13 cellular contexts compared by ENCODE assay signal in genomic region chr14:97757491-97757890, GRCh38.
A peak's percentile ranks its signal among the peaks of the same experiment; 100 is the strongest.
DNase-seq lines count a peak whose midpoint lies in the region; ATAC-seq and TF ChIP-seq lines count a peak whose summit lies in the region.
"Had no signal": no experiment of that assay in that cellular context is flagged by ENCODE, and none has a peak within 500 bp of the region (broad histone marks: within the 10 kb centered on the region; RNA-seq: fewer than 3 reads in every experiment).

No MANE protein-coding gene starts in this region.

- CTCF ChIA-PET in WTC11 (lab: Charles Lee), result interaction anchor here (0.6 to 1.0 kb wide), 2 partner anchors 221 to 1541 kb away, joined by 3 to 7 read pairs; no protein-coding TSS in a partner anchor
- CTCF ChIA-PET in RWPE1 (lab: Yijun Ruan, JAX), result interaction anchor here (0.6 kb wide), 2 partner anchors 170 to 674 kb away, joined by 4 to 5 read pairs; no protein-coding TSS in a partner anchor

- peak; percentile 59 for ATAC-seq in WTC11

- peaks cover 3% of the 10 kb centered on the region for H3K4me1 Mint-ChIP-seq in activated CD4-positive, alpha-beta T cell treated with anti-CD3 and anti-CD28 coated beads, Interleukin-2, amount 10 ng/mL, durations not matched to agents 24 days and 14 days
- peaks cover 20% of the 10 kb centered on the region for H3K4me1 Mint-ChIP-seq in WTC11
- H3K4me1 Mint-ChIP-seq: B cell had no signal

- DNase-seq in activated CD4-positive, alpha-beta T cell treated with anti-CD3 and anti-CD28 coated beads, Interleukin-2, amount 10 ng/mL, durations not matched to agents 24 days and 14 days, result peak; percentile 36
- DNase-seq in activated CD4-positive, alpha-beta T cell treated with anti-CD3 and anti-CD28 coated beads for 1 hour, result no peak
- DNase-seq in WTC11 (ENCODE audit: low spot score) (no peak), islet precursor cell (peak; percentile 69), activated gamma-delta T cell (lab: John Stamatoyannopoulos, UW) (no peak), NCI-H1105 treated with DMSO at 0.1 percent for 48 hours (lab: John Stamatoyannopoulos, UW) (no peak), RWPE1 (ENCODE audit: low spot score) (no peak)
- DNase-seq: C1 segment of cervical spinal cord; CD4-positive, alpha-beta memory T cell; DMS153; GM23248; IMR-90 had no signal

- H3K4me3 Mint-ChIP-seq in activated CD4-positive, alpha-beta T cell treated with anti-CD3 and anti-CD28 coated beads, Interleukin-2, amount 10 ng/mL, durations not matched to agents 24 days and 14 days, result no peak overlapping the region
- no peak overlapping the region for H3K4me3 Mint-ChIP-seq in WTC11
- H3K4me3 Mint-ChIP-seq: B cell; CD4-positive, alpha-beta memory T cell had no signal

- POLR2A ChIA-PET in WTC11 (lab: Charles Lee) (no interaction called here), RWPE1 (lab: Yijun Ruan, JAX; ENCODE audit: low non-redundant PET) (no interaction called here)

- H3K27me3 Mint-ChIP-seq in activated CD4-positive, alpha-beta T cell treated with anti-CD3 and anti-CD28 coated beads, Interleukin-2, amount 10 ng/mL, durations not matched to agents 24 days and 14 days, result peaks cover 3% of the 10 kb centered on the region
- no peaks in the 10 kb centered on the region for H3K27me3 Mint-ChIP-seq in WTC11 (ENCODE audit: low read depth)
- H3K27me3 Mint-ChIP-seq: B cell had no signal

- intact Hi-C loops in activated CD4-positive, alpha-beta T cell treated with anti-CD3 and anti-CD28 coated beads, Interleukin-2, amount 10 ng/mL, durations not matched to agents 24 days and 14 days (cut with micrococcal nuclease), result no loop called here

- TF ChIP-seq CTCF in WTC11 (IDR thresholded peaks at IDR 0.05) (no peak), RWPE1 (conservative IDR thresholded peaks at IDR 0.05; ENCODE audit: low read depth) (no peak)

- H3K36me3 Mint-ChIP-seq in activated CD4-positive, alpha-beta T cell treated with anti-CD3 and anti-CD28 coated beads, Interleukin-2, amount 10 ng/mL, durations not matched to agents 24 days and 14 days (ENCODE audit: low read depth), result no peaks in the 10 kb centered on the region
- H3K36me3 Mint-ChIP-seq in WTC11, result no peaks in the 10 kb centered on the region
- H3K36me3 Mint-ChIP-seq: CD4-positive, alpha-beta memory T cell had no signal

- no peak overlapping the region for H3K27ac ChIP-seq in RWPE1
- H3K27ac ChIP-seq: GM23248 had no signal

- no peaks in the 10 kb centered on the region for H3K9me3 Mint-ChIP-seq in activated CD4-positive, alpha-beta T cell treated with anti-CD3 and anti-CD28 coated beads, Interleukin-2, amount 10 ng/mL, durations not matched to agents 24 days and 14 days
- no peaks in the 10 kb centered on the region for H3K9me3 Mint-ChIP-seq in WTC11
- H3K9me3 Mint-ChIP-seq: CD4-positive, alpha-beta memory T cell had no signal

- no peak overlapping the region for H3K27ac Mint-ChIP-seq in activated CD4-positive, alpha-beta T cell treated with anti-CD3 and anti-CD28 coated beads, Interleukin-2, amount 10 ng/mL, durations not matched to agents 24 days and 14 days
- H3K27ac Mint-ChIP-seq in WTC11, result no peak overlapping the region
- H3K27ac Mint-ChIP-seq: B cell; CD4-positive, alpha-beta memory T cell had no signal

TF ChIP-seq in WTC11, 78 proteins besides CTCF, POLR2A, EP300 and RAD21:
- TF ChIP-seq FOXP4 (CRISPR knock-in tag; IDR thresholded peaks at IDR 0.05) (no peak), SMAD4 (CRISPR knock-in tag; IDR thresholded peaks at IDR 0.05) (no peak)

Comparison
In these comparisons a context has a peak if more than half of its experiments do, and no peak if none do; other contexts are left out.
1. DNase-seq: peak in activated CD4-positive, alpha-beta T cell treated with anti-CD3 and anti-CD28 coated beads, Interleukin-2, amount 10 ng/mL, durations not matched to agents 24 days and 14 days (single experiment) and islet precursor cell (single experiment); none in activated CD4-positive, alpha-beta T cell treated with anti-CD3 and anti-CD28 coated beads for 1 hour (single experiment), WTC11 (single experiment), activated gamma-delta T cell (single experiment), NCI-H1105 treated with DMSO at 0.1 percent for 48 hours (single experiment) and RWPE1 (single experiment).